Comparison of ENCODE assay signal across 1 cellular context in the genomic region with DNA sequence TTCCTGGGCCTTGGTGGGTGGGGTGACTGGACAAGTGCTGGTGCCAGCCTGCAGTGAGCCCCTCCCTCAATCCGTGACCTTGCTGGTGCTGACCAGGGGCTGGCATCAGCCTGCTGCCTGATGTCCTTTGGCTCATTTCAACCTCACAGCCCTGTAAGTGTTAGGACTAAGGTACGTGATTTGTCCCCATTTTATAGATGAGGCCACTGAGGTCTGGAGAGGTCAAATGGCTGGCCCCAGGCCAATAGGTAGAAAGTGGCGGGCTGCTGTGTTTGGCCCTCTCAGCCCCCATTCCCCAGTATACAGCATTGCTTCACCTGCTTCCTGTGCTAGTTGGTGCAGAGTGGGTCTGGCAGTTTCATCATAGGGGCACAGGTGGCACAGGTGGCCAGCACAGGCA.
TF ChIP-seq lines count a peak whose summit lies in the region.

No MANE protein-coding gene starts in this region.

TF ChIP-seq in WTC11, 78 proteins besides CTCF, POLR2A, EP300 and RAD21 (continued from another document):
- no peak for TF ChIP-seq FOXP4 (CRISPR knock-in tag; IDR thresholded peaks at IDR 0.05)
- TF ChIP-seq SMAD4 (CRISPR knock-in tag; IDR thresholded peaks at IDR 0.05) = no peak
